In genomic region chr6:132190815-132191175, GRCh38 we compare ENCODE assay signal across 10 cellular contexts.
DNase-seq lines count a peak whose midpoint lies in the region; ATAC-seq and TF ChIP-seq lines count a peak whose summit lies in the region.
"Had no signal": no experiment of that assay in that cellular context is flagged by ENCODE, and none has a peak within 500 bp of the region (broad histone marks: within the 10 kb centered on the region; RNA-seq: fewer than 3 reads in every experiment).

No MANE protein-coding gene starts in this region.

- no peaks in the 10 kb centered on the region for H3K36me3 ChIP-seq in adipocyte (ENCODE audit: control insufficient read depth, insufficient read depth, low read length, severe bottlenecking)
- H3K36me3 ChIP-seq in heart left ventricle, result no peaks in the 10 kb centered on the region

- peak overlapping the region in 8 of 12 donors; percentile 26 to 71 (median 47) for H3K27ac ChIP-seq in heart left ventricle

- peak overlapping the region; percentile 62 for H3K4me3 Mint-ChIP-seq in HFFc6
- H3K4me3 Mint-ChIP-seq: dendritic cell treated with granulocyte-macrophage colony-stimulating factor and Interleukin-4, amounts not matched to agents 40 ng/mL and 50 ng/mL, for 4 days had no signal

- intact Hi-C loops in heart left ventricle (cut with DNase I), result no loop called here

- peaks cover 25% of the 10 kb centered on the region for H3K4me1 ChIP-seq in adipocyte (ENCODE audit: control insufficient read depth, insufficient read depth, low read length)
- peaks cover 0 to 19% (median 3%) of the 10 kb centered on the region in 12 donors for H3K4me1 ChIP-seq in heart left ventricle

- H3K27me3 ChIP-seq in adipocyte (replicated peaks; ENCODE audit: control insufficient read depth, insufficient read depth, low read length) (no peaks in the 10 kb centered on the region), heart left ventricle (no peaks in the 10 kb centered on the region)

- H3K9me3 ChIP-seq in adipocyte (ENCODE audit: control insufficient read depth, low read length) (no peaks in the 10 kb centered on the region), heart left ventricle (peaks cover 0 to 7% (median 0%) of the 10 kb centered on the region in 12 donors)

- TF ChIP-seq CTCF in HFFc6 (IDR thresholded peaks at IDR 0.05), result no peak
- TF ChIP-seq CTCF in heart left ventricle (IDR thresholded peaks at IDR 0.05), result no peak

- H3K9ac ChIP-seq in adipocyte (ENCODE audit: low read length), result no peak overlapping the region

- DNase-seq in A172 (ENCODE audit: low spot score) (peak; percentile 19), HFFc6 (peak; percentile 41), adipocyte (ENCODE audit: low read depth) (peak; percentile 75), heart left ventricle (no peak), NCI-H128 (lab: John Stamatoyannopoulos, UW; ENCODE audit: unreplicated experiment) (no peak)
- DNase-seq in activated naive CD4-positive, alpha-beta T cell treated with anti-CD3 and anti-CD28 coated beads, Interleukin-2, amount 50 U/mL, for 16 hours, result no peak

- no peaks in the 10 kb centered on the region for H3K9me3 Mint-ChIP-seq in HFFc6

- peak overlapping the region; percentile 86 for H3K27ac Mint-ChIP-seq in HFFc6
- H3K27ac Mint-ChIP-seq: dendritic cell treated with granulocyte-macrophage colony-stimulating factor and Interleukin-4, amounts not matched to agents 40 ng/mL and 50 ng/mL, for 4 days had no signal

- H3K36me3 Mint-ChIP-seq in HFFc6 (ENCODE audit: low read depth), result no peaks in the 10 kb centered on the region

- TF ChIP-seq POLR2A in heart left ventricle (IDR thresholded peaks at IDR 0.05), result no peak

- H3K4me3 ChIP-seq in adipocyte (ENCODE audit: low read length), result peak overlapping the region; percentile 54
- H3K4me3 ChIP-seq in heart left ventricle, result no peak overlapping the region
- H3K4me3 ChIP-seq: SK-N-MC had no signal

- peaks cover 40% of the 10 kb centered on the region for H3K4me1 Mint-ChIP-seq in HFFc6 (ENCODE audit: low read depth)

- WGBS in heart left ventricle, 4 donors, result 37 to 47% (median 41%) methylated on average over 3 of the region's 3 CpGs

- no peaks in the 10 kb centered on the region for H3K27me3 Mint-ChIP-seq in HFFc6 (ENCODE audit: insufficient read depth)
- H3K27me3 Mint-ChIP-seq: dendritic cell treated with granulocyte-macrophage colony-stimulating factor and Interleukin-4, amounts not matched to agents 40 ng/mL and 50 ng/mL, for 4 days had no signal

- ATAC-seq in heart left ventricle (peak in 3 of 4 donors; percentile 51 to 76 (median 75)), HG03039 (IDR thresholded peaks at IDR 0.05; ENCODE audit: unreplicated experiment) (no peak), GM18861 (IDR thresholded peaks at IDR 0.05; ENCODE audit: unreplicated experiment) (no peak)

Comparison
In these comparisons a context has a peak if more than half of its experiments do, and no peak if none do; other contexts are left out.
1. DNase-seq: peak in A172 (single experiment), HFFc6 (single experiment) and adipocyte (single experiment); none in heart left ventricle (0 of 5), NCI-H128 (single experiment) and activated naive CD4-positive, alpha-beta T cell treated with anti-CD3 and anti-CD28 coated beads, Interleukin-2, amount 50 U/mL, for 16 hours (single experiment).
2. ATAC-seq: peak in heart left ventricle (3 of 4); none in HG03039 (single experiment) and GM18861 (single experiment).